20 cellular contexts compared by ENCODE assay signal in the genomic region with DNA sequence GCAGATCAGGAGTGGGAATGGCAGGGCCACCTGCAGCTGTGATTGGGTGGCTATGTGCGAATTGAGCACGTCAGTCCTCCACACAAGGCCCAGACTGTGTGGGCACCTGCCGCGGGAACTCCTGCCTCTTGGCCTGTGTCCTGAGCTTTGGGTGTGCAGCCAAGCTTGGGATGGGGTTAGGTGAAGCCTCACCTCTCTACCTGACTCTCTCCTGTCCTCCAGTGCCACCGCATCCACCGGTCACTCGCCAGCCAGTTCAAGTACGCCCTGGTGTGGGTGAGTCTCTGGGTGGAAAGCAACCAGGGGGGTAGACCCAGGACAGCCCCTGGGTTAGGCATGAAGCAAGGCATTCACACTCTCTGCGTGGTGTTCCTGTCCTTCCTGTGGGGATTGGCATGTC. TPM values are rescaled to one million over a fixed set of nuclear protein-coding genes. Genes with fewer than 3 reads are reported as not detected.
DNase-seq lines count a peak whose midpoint lies in the region; ATAC-seq, FAIRE-seq and TF ChIP-seq lines count a peak whose summit lies in the region.
"Had no signal": no experiment of that assay in that cellular context is flagged by ENCODE, and none has a peak within 500 bp of the region (broad histone marks: within the 10 kb centered on the region; RNA-seq: fewer than 3 reads in every experiment).

No MANE protein-coding gene starts in this region.

- H3K79me2 ChIP-seq in HepG2 (ENCODE audit: insufficient read depth, low read length): no peaks in the 10 kb centered on the region

- DNase-seq in Right ventricle myocardium inferior (ENCODE audit: missing footprints) (peak; percentile 40), Right ventricle myocardium superior (no peak), HepG2 (ENCODE audit: low spot score) (no peak), neuronal stem cell (ENCODE audit: low spot score) (no peak), NAMALWA (ENCODE audit: low spot score) (no peak), NCI-H1092 treated with DMSO at 0.1 percent for 48 hours (lab: John Stamatoyannopoulos, UW) (no peak)
- no peak for DNase-seq in stimulated activated effector memory CD8-positive, alpha-beta T cell treated with anti-CD3 and anti-CD28 coated beads, Interleukin-12 subunit alpha, Interleukin-12 subunit beta, amount 100 ng/mL, for 72 hours (ENCODE audit: low spot score in 2 of 2)
- DNase-seq: AML-193; CD4-positive, alpha-beta memory T cell; DMS79 treated with DMSO at 0.1 percent for 48 hours; GF-D8; GOT3; H7 had no signal

- TF ChIP-seq POLR2A in HepG2 (IDR thresholded peaks at IDR 0.05; ENCODE audit: insufficient read depth in 1 of 2, low read depth in 2 of 2, low read length in 2 of 2): no peak

- H3K4me3 ChIP-seq in HepG2 (replicated peaks in 1 of 3; ENCODE audit: insufficient read depth in 1 of 3, low read depth in 2 of 3, low read length in 3 of 3) (no peak overlapping the region), neuronal stem cell (ENCODE audit: low read length in 2 of 2) (no peak overlapping the region)
- H3K4me3 ChIP-seq: A549 had no signal

- H3K79me1 ChIP-seq in neuronal stem cell (ENCODE audit: low read depth, low read length): peaks cover 3% of the 10 kb centered on the region

- intact Hi-C loops in Right ventricle myocardium inferior (cut with DNase I) (no loop called here), Right ventricle myocardium superior (cut with DNase I) (no loop called here), HepG2 (cut with micrococcal nuclease; ENCODE audit: unreplicated experiment) (no loop called here)

- no TSS peak for BruUV-seq in HepG2 (replicated peaks; lab: Mats Ljungman, UMichigan)

- ATAC-seq in Right ventricle myocardium inferior: no peak
- ATAC-seq in Right ventricle myocardium superior (ENCODE audit: poor library complexity): no peak
- ATAC-seq in HepG2: no peak
- ATAC-seq in stimulated activated effector memory CD8-positive, alpha-beta T cell treated with anti-CD3 and anti-CD28 coated beads, Interleukin-12 subunit alpha, Interleukin-12 subunit beta, amount 100 ng/mL, for 72 hours: no peak
- no peak for ATAC-seq in GM18511 (IDR thresholded peaks at IDR 0.05; ENCODE audit: unreplicated experiment)
- ATAC-seq: A549 had no signal

- no peak overlapping the region for H3K23ac ChIP-seq in neuronal stem cell (ENCODE audit: low read depth, low read length, poor library complexity)

- no peak overlapping the region for H4K8ac ChIP-seq in neuronal stem cell (ENCODE audit: low read depth, low read length)

- peaks cover 1 to 16% of the 10 kb centered on the region in 2 experiments; a peak in 2 of 5 replicates for H3K36me3 ChIP-seq in HepG2 (replicated peaks in 1 of 2; ENCODE audit: control insufficient read depth in 1 of 2, insufficient read depth in 2 of 2, low read length in 2 of 2)
- H3K36me3 ChIP-seq in neuronal stem cell (replicated peaks in 1 of 2; ENCODE audit: control insufficient read depth in 2 of 2, insufficient read depth in 2 of 2, low read length in 2 of 2): peaks cover 20 to 46% of the 10 kb centered on the region in 2 donors

- no peak for FAIRE-seq in HepG2 (lab: Jason Lieb, UNC)
- FAIRE-seq: A549 had no signal

- H3K18ac ChIP-seq in neuronal stem cell (ENCODE audit: low read length): no peak overlapping the region

- in situ Hi-C loops in HepG2 (cut with HindIII; ENCODE audit: extremely low pct_ligation_motif_present, low pct_unique_long_range_greater_than_20kb): loop anchor here (25.0 kb wide), 1 partner anchor 94 kb away; no protein-coding TSS in a partner anchor

- H4K20me1 ChIP-seq in HepG2 (ENCODE audit: insufficient read depth, low read length): no peaks in the 10 kb centered on the region

- H2AFZ ChIP-seq in HepG2 (ENCODE audit: low read length) (no peak overlapping the region), neuronal stem cell (ENCODE audit: low read length) (no peak overlapping the region)

- H3K4me1 ChIP-seq in HepG2 (ENCODE audit: insufficient read depth, low read length) (peaks cover 6% of the 10 kb centered on the region; the same call in 1 of the 2 replicates), neuronal stem cell (ENCODE audit: control insufficient read depth in 2 of 2, insufficient read depth in 1 of 2, low read depth in 1 of 2, low read length in 2 of 2) (peaks cover 0 to 20% of the 10 kb centered on the region in 2 donors)
- H3K4me1 ChIP-seq: A549 had no signal

- H3K4me3 Mint-ChIP-seq in stimulated activated effector memory CD8-positive, alpha-beta T cell treated with anti-CD3 and anti-CD28 coated beads, Interleukin-12 subunit alpha, Interleukin-12 subunit beta, amount 100 ng/mL, for 72 hours: no peak overlapping the region
- H3K4me3 Mint-ChIP-seq: CD14-positive monocyte; CD4-positive, alpha-beta memory T cell; IgD-negative memory B cell had no signal

- no peaks in the 10 kb centered on the region for H3K4me1 Mint-ChIP-seq in stimulated activated effector memory CD8-positive, alpha-beta T cell treated with anti-CD3 and anti-CD28 coated beads, Interleukin-12 subunit alpha, Interleukin-12 subunit beta, amount 100 ng/mL, for 72 hours
- H3K4me1 Mint-ChIP-seq: CD4-positive, alpha-beta memory T cell had no signal

- POLR2A ChIA-PET in HepG2 (lab: Yijun Ruan, JAX): no interaction called here

- H3K27ac Mint-ChIP-seq in stimulated activated effector memory CD8-positive, alpha-beta T cell treated with anti-CD3 and anti-CD28 coated beads, Interleukin-12 subunit alpha, Interleukin-12 subunit beta, amount 100 ng/mL, for 72 hours: peak overlapping the region; percentile 26

- no peak overlapping the region for H2BK5ac ChIP-seq in neuronal stem cell (ENCODE audit: low read length)

- H3K4me2 ChIP-seq in HepG2 (ENCODE audit: low read depth, low read length): no peak overlapping the region
- no peak overlapping the region for H3K4me2 ChIP-seq in neuronal stem cell (ENCODE audit: insufficient read depth, low read length, poor library complexity, severe bottlenecking)
- H3K4me2 ChIP-seq: A549 had no signal

- no peaks in the 10 kb centered on the region for H3K27me3 ChIP-seq in HepG2 (ENCODE audit: control insufficient read depth in 1 of 2, insufficient read depth in 2 of 2, low read length in 2 of 2)
- no peaks in the 10 kb centered on the region for H3K27me3 ChIP-seq in neuronal stem cell (ENCODE audit: control insufficient read depth in 3 of 3, insufficient read depth in 3 of 3, low read depth in 1 of 3, low read length in 3 of 3)

- TF ChIP-seq RAD21 in HepG2 (CRISPR knock-in tag; IDR thresholded peaks at IDR 0.05): no peak

- 97% methylated on average over 9 of the region's 9 CpGs for WGBS in HepG2 (ENCODE audit: low lambda C conversion rate)
- no CpG with 5 or more reads among the region's 9 CpGs for WGBS in neuronal stem cell (ENCODE audit: extremely low coverage in 2 of 2, insufficient read length in 2 of 2, insufficient replicate concordance in 1 of 2), 2 donors

- no peak overlapping the region for H4K91ac ChIP-seq in neuronal stem cell (ENCODE audit: low read depth, low read length, poor library complexity)

- no peak for TF ChIP-seq EP300 in HepG2 (IDR thresholded peaks at IDR 0.05; ENCODE audit: low read depth in 2 of 2, low read length in 2 of 2)
- no peak for TF ChIP-seq EP300 in HepG2 (CRISPR knock-in tag; IDR thresholded peaks at IDR 0.05; ENCODE audit: borderline replicate concordance)

- H3K27ac ChIP-seq in HepG2 (ENCODE audit: extremely low read length, insufficient read depth, low read length) (no peak overlapping the region), neuronal stem cell (replicated peaks; ENCODE audit: low read length) (no peak overlapping the region)
- H3K27ac ChIP-seq: 22Rv1, A549, HL-60 had no signal

- H2BK15ac ChIP-seq in neuronal stem cell (ENCODE audit: low read length): no peak overlapping the region

- H3K4ac ChIP-seq in neuronal stem cell (ENCODE audit: low read length): no peak overlapping the region

- H2BK120ac ChIP-seq in neuronal stem cell (ENCODE audit: low read depth, low read length): no peak overlapping the region

- no peak overlapping the region for H2BK12ac ChIP-seq in neuronal stem cell (ENCODE audit: low read length)

- H3K14ac ChIP-seq in neuronal stem cell (ENCODE audit: low read length): no peak overlapping the region

- no peak overlapping the region for H3K9ac ChIP-seq in HepG2 (ENCODE audit: insufficient read depth, low read depth, low read length)
- peak overlapping the region; percentile 3 for H3K9ac ChIP-seq in neuronal stem cell (ENCODE audit: low read depth, low read length, poor library complexity)

- no peak for TF ChIP-seq CTCF in HepG2 (CRISPR knock-in tag; IDR thresholded peaks at IDR 0.05)

- CTCF ChIA-PET in HepG2 (lab: Yijun Ruan, JAX; ENCODE audit: low intra/inter-chr PET ratio, low total read pairs): no interaction called here

- H3K9me3 Mint-ChIP-seq in stimulated activated effector memory CD8-positive, alpha-beta T cell treated with anti-CD3 and anti-CD28 coated beads, Interleukin-12 subunit alpha, Interleukin-12 subunit beta, amount 100 ng/mL, for 72 hours: no peaks in the 10 kb centered on the region
- H3K9me3 Mint-ChIP-seq: CD14-positive monocyte; CD4-positive, alpha-beta memory T cell; IgD-negative memory B cell had no signal

- H3K9me3 ChIP-seq in HepG2 (ENCODE audit: low read length) (no peaks in the 10 kb centered on the region), neuronal stem cell (replicated peaks in 1 of 2; ENCODE audit: control insufficient read depth in 2 of 2, insufficient read depth in 1 of 2, low read depth in 1 of 2, low read length in 2 of 2) (no peaks in the 10 kb centered on the region)
- H3K9me3 ChIP-seq: A549 had no signal

- no peak overlapping the region for H2AK5ac ChIP-seq in neuronal stem cell (ENCODE audit: low read depth, low read length)

- H3K36me3 Mint-ChIP-seq in stimulated activated effector memory CD8-positive, alpha-beta T cell treated with anti-CD3 and anti-CD28 coated beads, Interleukin-12 subunit alpha, Interleukin-12 subunit beta, amount 100 ng/mL, for 72 hours: peaks cover 10% of the 10 kb centered on the region
- H3K36me3 Mint-ChIP-seq: IgD-negative memory B cell had no signal

RNA-seq across cellular contexts. Expression of gene MYO15A, which starts 2.3 kb away (rescaled TPM):
- total RNA-seq in Right ventricle myocardium inferior (0.51 TPM), Right ventricle myocardium superior (0.11 TPM), HepG2 (2016; rRNA removed; fragmentation: Illumina TruSeq; extraction: Trizol) (0.07 and 0.18 TPM in 2 replicates)
- total RNA-seq in HepG2 (2016; cell fraction: cytosol; rRNA removed; fragmentation: Illumina TruSeq; extraction: Trizol; ENCODE audit: low read depth): not detected in 2 replicates
- 0.11 TPM in 1 of 2 replicates, not detected in the other for total RNA-seq in HepG2 (2016; cell fraction: insoluble cytoplasmic fraction; rRNA removed; fragmentation: Illumina TruSeq; extraction: Trizol)
- not detected in 2 replicates for total RNA-seq in HepG2 (2016; cell fraction: membrane; rRNA removed; fragmentation: Illumina TruSeq; extraction: Trizol)
- total RNA-seq in HepG2 (2016; cell fraction: nucleus; rRNA removed; fragmentation: Illumina TruSeq; extraction: Trizol): not detected in 2 replicates
- 0.20 and 0.35 TPM in 2 replicates for polyA plus RNA-seq in HepG2 (2011; rRNA removed)
- polyA plus RNA-seq in HepG2 (2011; cell fraction: cytosol; rRNA removed): 0.01 and 0.04 TPM in 2 replicates
- 2.3 and 2.8 TPM in 2 replicates for polyA plus RNA-seq in HepG2 (2011; cell fraction: nucleus; rRNA removed)
- 0.23 and 0.32 TPM in 2 replicates for polyA plus RNA-seq in HepG2 (2012)
- polyA plus RNA-seq in HepG2 (2016; cell fraction: cytosol; fragmentation: Illumina TruSeq; extraction: Trizol; ENCODE audit: low read depth): not detected in 2 replicates
- polyA plus RNA-seq in HepG2 (2016; cell fraction: insoluble cytoplasmic fraction; fragmentation: Illumina TruSeq; extraction: Trizol; ENCODE audit: low read depth): not detected in 2 replicates
- not detected in 2 replicates for polyA plus RNA-seq in HepG2 (2016; cell fraction: membrane; fragmentation: Illumina TruSeq; extraction: Trizol; ENCODE audit: low read depth)
- polyA plus RNA-seq in HepG2 (2016; cell fraction: nucleus; fragmentation: Illumina TruSeq; extraction: Trizol; ENCODE audit: insufficient read depth, low read depth): 0.56 and 0.60 TPM in 2 replicates
- polyA minus RNA-seq in HepG2 (2011; rRNA and poly(A)+ RNA removed; ENCODE audit: low replicate concordance): 0.02 and 0.28 TPM in 2 replicates
- not detected in 2 replicates for polyA minus RNA-seq in HepG2 (2011; cell fraction: cytosol; rRNA and poly(A)+ RNA removed)
- polyA minus RNA-seq in HepG2 (2011; cell fraction: nucleus; rRNA and poly(A)+ RNA removed): 0.52 and 0.75 TPM in 2 replicates
- polyA plus RNA-seq in neuronal stem cell (2013, experiment 1 of 2): 1.3 TPM
- polyA plus RNA-seq in neuronal stem cell (2013, experiment 2 of 2): 1.4 TPM
- total RNA-seq: HT1080 had no signal

RNA-seq across cellular contexts. Expression of gene DRG2, which starts 18.5 kb away (rescaled TPM):
- total RNA-seq in Right ventricle myocardium inferior (18.8 TPM), Right ventricle myocardium superior (20.2 TPM), HepG2 (2016; rRNA removed; fragmentation: Illumina TruSeq; extraction: Trizol) (23.0 and 26.6 TPM in 2 replicates)
- total RNA-seq in HepG2 (2016; cell fraction: cytosol; rRNA removed; fragmentation: Illumina TruSeq; extraction: Trizol; ENCODE audit: low read depth): 34.5 and 35.0 TPM in 2 replicates
- 19.6 and 31.0 TPM in 2 replicates for total RNA-seq in HepG2 (2016; cell fraction: insoluble cytoplasmic fraction; rRNA removed; fragmentation: Illumina TruSeq; extraction: Trizol)
- 18.9 and 21.9 TPM in 2 replicates for total RNA-seq in HepG2 (2016; cell fraction: membrane; rRNA removed; fragmentation: Illumina TruSeq; extraction: Trizol)
- 27.8 and 29.3 TPM in 2 replicates for total RNA-seq in HepG2 (2016; cell fraction: nucleus; rRNA removed; fragmentation: Illumina TruSeq; extraction: Trizol)
- 20.1 and 24.9 TPM in 2 replicates for polyA plus RNA-seq in HepG2 (2011; rRNA removed)
- 16.7 and 20.6 TPM in 2 replicates for polyA plus RNA-seq in HepG2 (2011; cell fraction: cytosol; rRNA removed)
- polyA plus RNA-seq in HepG2 (2011; cell fraction: nucleus; rRNA removed): 78.3 and 80.8 TPM in 2 replicates
- 18.5 and 21.7 TPM in 2 replicates for polyA plus RNA-seq in HepG2 (2012)
- 7.5 and 8.3 TPM in 2 replicates for polyA plus RNA-seq in HepG2 (2016; cell fraction: cytosol; fragmentation: Illumina TruSeq; extraction: Trizol; ENCODE audit: low read depth)
- 19.2 and 22.3 TPM in 2 replicates for polyA plus RNA-seq in HepG2 (2016; cell fraction: insoluble cytoplasmic fraction; fragmentation: Illumina TruSeq; extraction: Trizol; ENCODE audit: low read depth)
- 10.0 and 11.1 TPM in 2 replicates for polyA plus RNA-seq in HepG2 (2016; cell fraction: membrane; fragmentation: Illumina TruSeq; extraction: Trizol; ENCODE audit: low read depth)
- 47.8 and 50.0 TPM in 2 replicates for polyA plus RNA-seq in HepG2 (2016; cell fraction: nucleus; fragmentation: Illumina TruSeq; extraction: Trizol; ENCODE audit: insufficient read depth, low read depth)
- 43.9 and 69.9 TPM in 2 replicates for polyA minus RNA-seq in HepG2 (2011; rRNA and poly(A)+ RNA removed; ENCODE audit: low replicate concordance)
- 10.0 and 13.9 TPM in 2 replicates for polyA minus RNA-seq in HepG2 (2011; cell fraction: cytosol; rRNA and poly(A)+ RNA removed)
- 46.6 and 47.5 TPM in 2 replicates for polyA minus RNA-seq in HepG2 (2011; cell fraction: nucleus; rRNA and poly(A)+ RNA removed)
- 21.8 TPM for polyA plus RNA-seq in neuronal stem cell (2013, experiment 1 of 2)
- 20.9 TPM for polyA plus RNA-seq in neuronal stem cell (2013, experiment 2 of 2)
